In the genomic region with DNA sequence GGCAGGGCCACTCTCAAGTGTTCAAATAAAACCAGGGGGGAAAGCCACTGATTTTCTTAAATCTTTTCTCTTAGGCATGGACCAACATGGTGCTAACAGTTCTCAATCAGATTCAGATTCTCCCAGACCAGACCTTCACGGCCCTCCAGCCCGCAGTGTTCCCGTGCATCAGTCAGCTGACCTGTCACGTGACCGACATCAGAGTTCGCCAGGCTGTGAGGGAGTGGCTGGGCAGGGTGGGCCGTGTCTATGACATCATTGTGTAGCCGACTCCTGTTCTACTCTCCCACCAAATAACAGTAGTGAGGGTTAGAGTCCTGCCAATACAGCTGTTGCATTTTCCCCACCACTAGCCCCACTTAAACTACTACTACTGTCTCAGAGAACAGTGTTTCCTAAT, we compare ENCODE assay signal across 18 cellular contexts. TPM values are rescaled to one million over a fixed set of nuclear protein-coding genes. Genes with fewer than 3 reads are reported as not detected.
DNase-seq lines count a peak whose midpoint lies in the region; ATAC-seq, FAIRE-seq and TF ChIP-seq lines count a peak whose summit lies in the region.
"Had no signal": no experiment of that assay in that cellular context is flagged by ENCODE, and none has a peak within 500 bp of the region (broad histone marks: within the 10 kb centered on the region; RNA-seq: fewer than 3 reads in every experiment).

No MANE protein-coding gene starts in this region.

- intact Hi-C loops in HepG2 (cut with micrococcal nuclease; ENCODE audit: unreplicated experiment), result no loop called here
- intact Hi-C loops in right lobe of liver (cut with DNase I), result no loop called here
- intact Hi-C loops in mucosa of descending colon (cut with DNase I, micrococcal nuclease), result no loop called here

- H3K36me3 Mint-ChIP-seq in endodermal cell (ENCODE audit: low read depth), result peaks cover 19% of the 10 kb centered on the region

- H3K79me2 ChIP-seq in HepG2 (ENCODE audit: insufficient read depth, low read length) (no peaks in the 10 kb centered on the region), OCI-LY1 (ENCODE audit: insufficient read depth, low read length) (no peaks in the 10 kb centered on the region)

- no peak overlapping the region for H3K27ac ChIP-seq in HepG2 (ENCODE audit: extremely low read length, insufficient read depth, low read length)
- no peak overlapping the region for H3K27ac ChIP-seq in right lobe of liver
- no peak overlapping the region for H3K27ac ChIP-seq in OCI-LY1 (ENCODE audit: low read depth, low read length, poor library complexity, severe bottlenecking)
- H3K27ac ChIP-seq in endodermal cell (ENCODE audit: low read depth, low read length), result no peak overlapping the region
- H3K27ac ChIP-seq: BLaER1 treated with 17β-estradiol and CSF1 and Interleukin-3, amounts not matched to agents 10 nM and 100 nM; SJSA1 had no signal

- no peaks in the 10 kb centered on the region; a peak in 1 of 5 replicates for H3K27me3 ChIP-seq in HepG2 (ENCODE audit: control insufficient read depth in 1 of 2, insufficient read depth in 2 of 2, low read length in 2 of 2)
- H3K27me3 ChIP-seq in right lobe of liver, result no peaks in the 10 kb centered on the region
- H3K27me3 ChIP-seq in OCI-LY1 (ENCODE audit: insufficient read depth, low read length), result no peaks in the 10 kb centered on the region
- H3K27me3 ChIP-seq in endodermal cell (ENCODE audit: control insufficient read depth, insufficient read depth, low read length, poor library complexity, severe bottlenecking), result no peaks in the 10 kb centered on the region
- H3K27me3 ChIP-seq: BLaER1 treated with 17β-estradiol and CSF1 and Interleukin-3, amounts not matched to agents 10 nM and 100 nM; SJSA1 had no signal

- no peaks in the 10 kb centered on the region for H3K9me3 Mint-ChIP-seq in endodermal cell

- H3K9me2 ChIP-seq in OCI-LY1 (ENCODE audit: low read depth, low read length), result no peaks in the 10 kb centered on the region

- no peak for ATAC-seq in HepG2
- no peak for ATAC-seq in right lobe of liver
- ATAC-seq in GM21515 (IDR thresholded peaks at IDR 0.05; ENCODE audit: unreplicated experiment), result no peak
- ATAC-seq in mucosa of descending colon, result no peak

- no peak for FAIRE-seq in HepG2 (lab: Jason Lieb, UNC)
- peak; percentile 32 for FAIRE-seq in urothelium cell line (lab: Jason Lieb, UNC)
- FAIRE-seq: HTR-8/SVneo had no signal

- H3K9ac ChIP-seq in HepG2 (ENCODE audit: insufficient read depth, low read depth, low read length), result no peak overlapping the region
- H3K9ac ChIP-seq in OCI-LY1 (ENCODE audit: low read length), result no peak overlapping the region
- no peak overlapping the region for H3K9ac ChIP-seq in endodermal cell (ENCODE audit: extremely low read depth, low read length, poor library complexity, severe bottlenecking)
- H3K9ac ChIP-seq: BLaER1 treated with 17β-estradiol and CSF1 and Interleukin-3, amounts not matched to agents 10 nM and 100 nM had no signal

- H2AFZ ChIP-seq in HepG2 (ENCODE audit: low read length) (no peak overlapping the region), OCI-LY1 (ENCODE audit: low read length) (no peak overlapping the region)

- H3K27me3 Mint-ChIP-seq in endodermal cell (ENCODE audit: insufficient read depth), result no peaks in the 10 kb centered on the region

- TF ChIP-seq EP300 in HepG2 (IDR thresholded peaks at IDR 0.05; ENCODE audit: low read depth in 2 of 2, low read length in 2 of 2) (no peak), HepG2 (CRISPR knock-in tag; IDR thresholded peaks at IDR 0.05; ENCODE audit: borderline replicate concordance) (no peak)

- H3K9me3 ChIP-seq in HepG2 (ENCODE audit: low read length), result no peaks in the 10 kb centered on the region
- no peaks in the 10 kb centered on the region for H3K9me3 ChIP-seq in right lobe of liver
- H3K9me3 ChIP-seq in OCI-LY1 (ENCODE audit: low read length), result no peaks in the 10 kb centered on the region
- H3K9me3 ChIP-seq in endodermal cell (ENCODE audit: control insufficient read depth, low read length), result no peaks in the 10 kb centered on the region
- H3K9me3 ChIP-seq in mucosa of descending colon, result no peaks in the 10 kb centered on the region
- H3K9me3 ChIP-seq: BLaER1 treated with 17β-estradiol and CSF1 and Interleukin-3, amounts not matched to agents 10 nM and 100 nM; HAP-1; SJSA1 had no signal

- no peak overlapping the region for H3K4me3 Mint-ChIP-seq in endodermal cell

- 59% methylated on average over 8 of the region's 8 CpGs for WGBS in HepG2 (ENCODE audit: low lambda C conversion rate)
- WGBS in right lobe of liver (ENCODE audit: insufficient coverage, low coverage, low lambda C conversion rate, missing lambda C conversion rate), result 75% methylated on average over 6 of the region's 8 CpGs
- 80 to 95% methylated on average over 3 to 8 of the region's 8 CpGs for WGBS in endodermal cell (ENCODE audit: insufficient coverage in 1 of 2, insufficient read length in 1 of 2), 2 experiments

- no peaks in the 10 kb centered on the region for H3F3A ChIP-seq in OCI-LY1 (ENCODE audit: insufficient read depth, low read length)

- no peak overlapping the region for H3K4me3 ChIP-seq in HepG2 (replicated peaks in 1 of 3; ENCODE audit: insufficient read depth in 1 of 3, low read depth in 2 of 3, low read length in 3 of 3)
- H3K4me3 ChIP-seq in right lobe of liver, result no peak overlapping the region
- no peak overlapping the region for H3K4me3 ChIP-seq in OCI-LY1 (ENCODE audit: low read depth, low read length, poor library complexity, severe bottlenecking)
- no peak overlapping the region for H3K4me3 ChIP-seq in endodermal cell (ENCODE audit: low read length)
- no peak overlapping the region for H3K4me3 ChIP-seq in mucosa of descending colon
- H3K4me3 ChIP-seq: BLaER1 treated with 17β-estradiol and CSF1 and Interleukin-3, amounts not matched to agents 10 nM and 100 nM; HAP-1; SJSA1 had no signal

- DNase-seq in HepG2 (ENCODE audit: low spot score) (no peak), right lobe of liver (no peak), endodermal cell (peak; percentile 55), urothelium cell line (ENCODE audit: low spot score) (peak; percentile 7), mucosa of descending colon (no peak), NOMO-1 (lab: John Stamatoyannopoulos, UW; ENCODE audit: unreplicated experiment in 2 of 2) (no peak)
- DNase-seq: DND-41, NCI-H1436, NCI-H2029 treated with DMSO at 0.1 percent for 48 hours, NCI-H2171 treated with DMSO at 0.1 percent for 48 hours, NCI-H524 treated with DMSO at 0.1 percent for 48 hours had no signal

- in situ Hi-C loops in HepG2 (cut with HindIII; ENCODE audit: extremely low pct_ligation_motif_present, low pct_unique_long_range_greater_than_20kb), result no loop called here

- no TSS peak for BruUV-seq in HepG2 (replicated peaks; lab: Mats Ljungman, UMichigan)

- POLR2A ChIA-PET in HepG2 (lab: Yijun Ruan, JAX), result no interaction called here

- H3K4me1 ChIP-seq in HepG2 (ENCODE audit: insufficient read depth, low read length) (no peaks in the 10 kb centered on the region), right lobe of liver (no peaks in the 10 kb centered on the region), OCI-LY1 (ENCODE audit: insufficient read depth, low read length, severe bottlenecking) (no peaks in the 10 kb centered on the region), endodermal cell (ENCODE audit: control insufficient read depth, insufficient read depth, low read length) (peaks cover 7% of the 10 kb centered on the region), mucosa of descending colon (ENCODE audit: low read depth) (no peaks in the 10 kb centered on the region)
- H3K4me1 ChIP-seq: BLaER1 treated with 17β-estradiol and CSF1 and Interleukin-3, amounts not matched to agents 10 nM and 100 nM; SJSA1 had no signal

- H3K4me2 ChIP-seq in HepG2 (ENCODE audit: low read depth, low read length) (no peak overlapping the region), OCI-LY1 (ENCODE audit: low read length) (peak overlapping the region; percentile 14; the same call in 1 of the 2 replicates)
- H3K4me2 ChIP-seq: BLaER1 treated with 17β-estradiol and CSF1 and Interleukin-3, amounts not matched to agents 10 nM and 100 nM had no signal

- TF ChIP-seq CTCF in HepG2 (CRISPR knock-in tag; IDR thresholded peaks at IDR 0.05), result no peak
- no peak for TF ChIP-seq CTCF in right lobe of liver (IDR thresholded peaks at IDR 0.05)
- TF ChIP-seq CTCF in OCI-LY1 (IDR thresholded peaks at IDR 0.05; ENCODE audit: low read length), result no peak
- no peak for TF ChIP-seq CTCF in endodermal cell (conservative IDR thresholded peaks at IDR 0.05)
- TF ChIP-seq CTCF in mucosa of descending colon (IDR thresholded peaks at IDR 0.05), result no peak

- CTCF ChIA-PET in HepG2 (lab: Yijun Ruan, JAX; ENCODE audit: low intra/inter-chr PET ratio, low total read pairs), result no interaction called here

- H3K4me1 Mint-ChIP-seq in endodermal cell, result peaks cover 20% of the 10 kb centered on the region

- TF ChIP-seq RAD21 in HepG2 (CRISPR knock-in tag; IDR thresholded peaks at IDR 0.05), result no peak

- H3K36me3 ChIP-seq in HepG2 (replicated peaks in 1 of 2; ENCODE audit: control insufficient read depth in 1 of 2, insufficient read depth in 2 of 2, low read length in 2 of 2) (no peaks in the 10 kb centered on the region), right lobe of liver (no peaks in the 10 kb centered on the region), OCI-LY1 (ENCODE audit: insufficient read depth, low read length) (no peaks in the 10 kb centered on the region), endodermal cell (ENCODE audit: control insufficient read depth, insufficient read depth, low read length) (peaks cover 15% of the 10 kb centered on the region), mucosa of descending colon (ENCODE audit: low read depth) (no peaks in the 10 kb centered on the region)
- H3K36me3 ChIP-seq: BLaER1 treated with 17β-estradiol and CSF1 and Interleukin-3, amounts not matched to agents 10 nM and 100 nM; HAP-1; SJSA1 had no signal

- no peak overlapping the region for H3K27ac Mint-ChIP-seq in endodermal cell

- no peak for TF ChIP-seq POLR2A in HepG2 (IDR thresholded peaks at IDR 0.05; ENCODE audit: insufficient read depth in 1 of 2, low read depth in 2 of 2, low read length in 2 of 2)
- no peak for TF ChIP-seq POLR2A in right lobe of liver (IDR thresholded peaks at IDR 0.05)

- no peaks in the 10 kb centered on the region for H4K20me1 ChIP-seq in HepG2 (ENCODE audit: insufficient read depth, low read length)
- H4K20me1 ChIP-seq in OCI-LY1 (ENCODE audit: insufficient read depth, low read length), result no peaks in the 10 kb centered on the region
- H4K20me1 ChIP-seq: BLaER1 treated with 17β-estradiol and CSF1 and Interleukin-3, amounts not matched to agents 10 nM and 100 nM had no signal

RNA-seq across cellular contexts. Expression of gene SMIM28, which starts 41.5 kb away (rescaled TPM):
- not detected in 2 replicates for total RNA-seq in HepG2 (2016; rRNA removed; fragmentation: Illumina TruSeq; extraction: Trizol)
- total RNA-seq in HepG2 (2016; cell fraction: cytosol; rRNA removed; fragmentation: Illumina TruSeq; extraction: Trizol; ENCODE audit: low read depth), result not detected in 2 replicates
- total RNA-seq in HepG2 (2016; cell fraction: insoluble cytoplasmic fraction; rRNA removed; fragmentation: Illumina TruSeq; extraction: Trizol), result not detected in 2 replicates
- not detected in 2 replicates for total RNA-seq in HepG2 (2016; cell fraction: membrane; rRNA removed; fragmentation: Illumina TruSeq; extraction: Trizol)
- not detected in 2 replicates for total RNA-seq in HepG2 (2016; cell fraction: nucleus; rRNA removed; fragmentation: Illumina TruSeq; extraction: Trizol)
- not detected in 2 replicates for polyA plus RNA-seq in HepG2 (2011; rRNA removed)
- polyA plus RNA-seq in HepG2 (2011; cell fraction: cytosol; rRNA removed), result not detected in 2 replicates
- polyA plus RNA-seq in HepG2 (2011; cell fraction: nucleus; rRNA removed), result not detected in 2 replicates
- polyA plus RNA-seq in HepG2 (2012), result not detected in 2 replicates
- polyA plus RNA-seq in HepG2 (2016; cell fraction: cytosol; fragmentation: Illumina TruSeq; extraction: Trizol; ENCODE audit: low read depth), result not detected in 2 replicates
- not detected in 2 replicates for polyA plus RNA-seq in HepG2 (2016; cell fraction: insoluble cytoplasmic fraction; fragmentation: Illumina TruSeq; extraction: Trizol; ENCODE audit: low read depth)
- polyA plus RNA-seq in HepG2 (2016; cell fraction: membrane; fragmentation: Illumina TruSeq; extraction: Trizol; ENCODE audit: low read depth), result not detected in 2 replicates
- polyA plus RNA-seq in HepG2 (2016; cell fraction: nucleus; fragmentation: Illumina TruSeq; extraction: Trizol; ENCODE audit: insufficient read depth, low read depth), result not detected in 2 replicates
- polyA minus RNA-seq in HepG2 (2011; rRNA and poly(A)+ RNA removed; ENCODE audit: low replicate concordance), result not detected in 2 replicates
- not detected in 2 replicates for polyA minus RNA-seq in HepG2 (2011; cell fraction: cytosol; rRNA and poly(A)+ RNA removed)
- polyA minus RNA-seq in HepG2 (2011; cell fraction: nucleus; rRNA and poly(A)+ RNA removed), result not detected in 2 replicates
- not detected for total RNA-seq in right lobe of liver
- under 1 TPM in 1 of 2 donors, not detected in 1; 0.33 TPM for total RNA-seq in endodermal cell
- not detected for polyA plus RNA-seq in endodermal cell (2013, experiment 1 of 2)
- not detected for polyA plus RNA-seq in endodermal cell (2013, experiment 2 of 2)
- 1 to 10 TPM in 1 of 3 donors, not detected in 2; 4.0 TPM for total RNA-seq in mucosa of descending colon
- total RNA-seq: A172, SJSA1 had no signal

Comparison
In these comparisons a context has a peak if more than half of its experiments do, and no peak if none do; other contexts are left out.
1. DNase-seq: peak in endodermal cell (single experiment) and urothelium cell line (single experiment); none in HepG2 (single experiment), right lobe of liver (0 of 3), mucosa of descending colon (0 of 3) and NOMO-1 (0 of 2).